Comparison of ENCODE assay signal across 9 cellular contexts in genomic region chr19:1882786-1883692, GRCh38. TPM values are rescaled to one million over a fixed set of nuclear protein-coding genes. Genes with fewer than 3 reads are reported as not detected.
A peak's percentile ranks its signal among the peaks of the same experiment; 100 is the strongest.
DNase-seq lines count a peak whose midpoint lies in the region; ATAC-seq, FAIRE-seq and TF ChIP-seq lines count a peak whose summit lies in the region.
"Had no signal": no experiment of that assay in that cellular context is flagged by ENCODE, and none has a peak within 500 bp of the region (broad histone marks: within the 10 kb centered on the region; RNA-seq: fewer than 3 reads in every experiment).

No MANE protein-coding gene starts in this region.

- H3K4me3 ChIP-seq in heart right ventricle: peak overlapping the region; percentile 12 to 100 (median 96)
- H3K4me3 ChIP-seq in bronchial epithelial cell (ENCODE audit: low read depth, low read length): no peak overlapping the region
- peak overlapping the region; percentile 91 for H3K4me3 ChIP-seq in mononuclear cell (ENCODE audit: low read length)

- no peak for TF ChIP-seq CTCF in heart right ventricle (IDR thresholded peaks at IDR 0.05)
- TF ChIP-seq CTCF in bronchial epithelial cell (IDR thresholded peaks at IDR 0.05; ENCODE audit: insufficient read depth, low read length, severe bottlenecking): no peak

- no peak for DNase-seq in heart right ventricle
- DNase-seq in left cardiac atrium: no peak
- DNase-seq in bronchial epithelial cell (ENCODE audit: low read depth): no peak
- DNase-seq in NCI-H1694 (lab: John Stamatoyannopoulos, UW): no peak
- no peak for DNase-seq in amniotic stem cell (lab: John Stamatoyannopoulos, UW)
- DNase-seq in NCI-H2029 (lab: John Stamatoyannopoulos, UW): no peak
- DNase-seq: cortex of kidney had no signal

- peak; percentile 43 for FAIRE-seq in bronchial epithelial cell (lab: Jason Lieb, UNC)

- H3K4me1 ChIP-seq in heart right ventricle: peaks cover 27 to 66% (median 56%) of the 10 kb centered on the region in 9 donors
- peaks cover 43% of the 10 kb centered on the region for H3K4me1 ChIP-seq in mononuclear cell (ENCODE audit: insufficient read depth, low read length)

- 48 to 52% methylated on average over 25 of the region's 25 CpGs for WGBS in heart right ventricle, 2 donors

- ATAC-seq in heart right ventricle (no peak), left cardiac atrium (no peak), HG02970 (IDR thresholded peaks at IDR 0.05; ENCODE audit: low FRiP score, unreplicated experiment) (no peak)

- H3K9me3 ChIP-seq in heart right ventricle (no peaks in the 10 kb centered on the region), mononuclear cell (ENCODE audit: low read depth, low read length) (no peaks in the 10 kb centered on the region)

- H3K27ac ChIP-seq in heart right ventricle: peak overlapping the region; percentile 38 to 99 (median 96)

- intact Hi-C loops in heart right ventricle (cut with DNase I): no loop called here
- intact Hi-C loops in left cardiac atrium (cut with DNase I): no loop called here

- H3K36me3 ChIP-seq in heart right ventricle (peaks cover 0 to 29% (median 0%) of the 10 kb centered on the region in 9 donors), bronchial epithelial cell (ENCODE audit: control insufficient read depth, insufficient read depth, low read length) (peaks cover 9% of the 10 kb centered on the region)

- H3K27me3 ChIP-seq in heart right ventricle (no peaks in the 10 kb centered on the region), bronchial epithelial cell (ENCODE audit: control insufficient read depth, insufficient read depth, low read length) (no peaks in the 10 kb centered on the region), mononuclear cell (ENCODE audit: insufficient read depth, low read length) (no peaks in the 10 kb centered on the region)

RNA-seq across cellular contexts. Expression of gene ABHD17A, which starts 2.3 kb away (rescaled TPM):
- total RNA-seq in heart right ventricle (10 to 100 TPM; 45.1 to 68.0 (median 57.0) TPM), left cardiac atrium (10 to 100 TPM; 60.8 to 66.1 TPM), bronchial epithelial cell (48.4 and 71.0 TPM in 2 replicates), mononuclear cell (97.8 TPM)
- 100 to 1,000 TPM in 1 of 2 donors, 10 to 100 TPM in 1; 93.6 to 185 TPM for polyA plus RNA-seq in heart right ventricle

RNA-seq across cellular contexts. Expression of gene KLF16, which starts 19.7 kb away (rescaled TPM):
- total RNA-seq in heart right ventricle: 10 to 100 TPM in 4 of 10 donors, 1 to 10 TPM in 6; 5.0 to 13.4 (median 7.6) TPM
- 1 to 10 TPM; 4.0 to 8.6 TPM for polyA plus RNA-seq in heart right ventricle
- total RNA-seq in left cardiac atrium: 10 to 100 TPM in 1 of 2 donors, 1 to 10 TPM in 1; 9.9 to 12.9 TPM
- 5.3 and 6.4 TPM in 2 replicates for total RNA-seq in bronchial epithelial cell
- total RNA-seq in mononuclear cell: 12.4 TPM

RNA-seq across cellular contexts. Expression of gene ADAT3, which starts 22.2 kb away (rescaled TPM):
- total RNA-seq in heart right ventricle (1 to 10 TPM in 9 of 10 donors, under 1 TPM in 1; 0.94 to 3.2 (median 1.4) TPM), left cardiac atrium (1 to 10 TPM; 2.3 to 3.0 TPM), bronchial epithelial cell (0.79 and 1.9 TPM in 2 replicates), mononuclear cell (2.9 TPM)
- 1 to 10 TPM; 2.0 to 4.3 TPM for polyA plus RNA-seq in heart right ventricle

RNA-seq across cellular contexts. Expression of gene SCAMP4, which starts 22.2 kb away (rescaled TPM):
- 10 to 100 TPM; 11.7 to 24.2 (median 14.4) TPM for total RNA-seq in heart right ventricle
- 10 to 100 TPM; 17.0 to 22.1 TPM for polyA plus RNA-seq in heart right ventricle
- total RNA-seq in left cardiac atrium: 10 to 100 TPM; 21.4 to 22.8 TPM
- 14.2 and 15.4 TPM in 2 replicates for total RNA-seq in bronchial epithelial cell
- 20.1 TPM for total RNA-seq in mononuclear cell

RNA-seq across cellular contexts. Expression of gene REXO1, which starts 34.8 kb away (rescaled TPM):
- total RNA-seq in heart right ventricle (10 to 100 TPM; 13.1 to 20.1 (median 16.5) TPM), left cardiac atrium (10 to 100 TPM; 14.8 to 22.3 TPM), bronchial epithelial cell (2.4 and 3.8 TPM in 2 replicates), mononuclear cell (66.2 TPM)
- 10 to 100 TPM; 13.1 to 20.6 TPM for polyA plus RNA-seq in heart right ventricle
